ENCODE assay signal across 8 cellular contexts in the genomic region with DNA sequence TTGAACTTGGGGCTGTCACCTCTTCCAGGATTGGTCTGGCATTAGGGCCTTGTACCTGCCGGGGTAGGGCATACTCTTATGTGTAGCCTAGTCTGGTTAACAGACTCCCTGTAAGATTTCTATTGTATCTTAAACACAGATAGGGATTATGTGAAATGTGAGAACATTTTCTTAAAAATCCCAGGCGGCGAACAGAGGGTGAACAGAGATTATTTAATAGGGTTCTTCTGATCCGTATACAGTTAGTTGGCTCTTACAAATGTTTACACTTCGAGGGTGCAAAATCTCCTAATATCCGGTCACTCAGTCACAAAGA. TPM values are rescaled to one million over a fixed set of nuclear protein-coding genes. Genes with fewer than 3 reads are reported as not detected.
DNase-seq lines count a peak whose midpoint lies in the region; ATAC-seq and TF ChIP-seq lines count a peak whose summit lies in the region.

No MANE protein-coding gene starts in this region.

- H3K36me3 Mint-ChIP-seq in brain: no peaks in the 10 kb centered on the region

- CTCF ChIA-PET in A673 (lab: Charles Lee): interaction anchor here (0.6 kb wide), 1 partner anchor 619 kb away, joined by 3 read pairs; no protein-coding TSS in a partner anchor

- H3K27ac ChIP-seq in A673 (ENCODE audit: low read depth, low read length, poor library complexity, severe bottlenecking): no peak overlapping the region

- no TSS peak for BruUV-seq in A673 (replicated peaks; lab: Mats Ljungman, UMichigan)

- peak overlapping the region; percentile 53 for H3K4me3 ChIP-seq in A673 (ENCODE audit: low read depth, low read length, poor library complexity, severe bottlenecking)

- no peaks in the 10 kb centered on the region for H3K4me1 ChIP-seq in A673 (ENCODE audit: insufficient read depth, low read length, poor library complexity, severe bottlenecking)

- H3K27me3 Mint-ChIP-seq in brain: no peaks in the 10 kb centered on the region

- peak overlapping the region; percentile 94 to 98 (median 96) for H3K4me3 Mint-ChIP-seq in brain

- ATAC-seq in GM19372 (IDR thresholded peaks at IDR 0.05; ENCODE audit: low read depth, unreplicated experiment) (peak; percentile 32), HG03439 (IDR thresholded peaks at IDR 0.05; ENCODE audit: unreplicated experiment) (peak; percentile 37)

- H3K9me3 ChIP-seq in A673 (ENCODE audit: low read depth, low read length, poor library complexity, severe bottlenecking): no peaks in the 10 kb centered on the region

- intact Hi-C loops in A673 (cut with micrococcal nuclease; ENCODE audit: unreplicated experiment): loop anchor here (10.0 kb wide), 1 partner anchor 349 kb away; no protein-coding TSS in a partner anchor

- POLR2A ChIA-PET in A673 (lab: Charles Lee; ENCODE audit: low non-redundant PET): no interaction called here

- peaks cover 38% of the 10 kb centered on the region for H3K27me3 ChIP-seq in A673 (replicated peaks; ENCODE audit: insufficient read depth, low read depth, low read length, poor library complexity)

- H3K27ac Mint-ChIP-seq in brain: peak overlapping the region; percentile 94 to 99 (median 98)

- no peak for DNase-seq in A673 (ENCODE audit: low spot score)
- DNase-seq in midbrain (lab: John Stamatoyannopoulos, UW): peak; percentile 49
- DNase-seq in NCI-H1105 (lab: John Stamatoyannopoulos, UW): no peak
- DNase-seq in germinal center (ENCODE audit: low spot score): no peak
- no peak for DNase-seq in COR-L47 (lab: John Stamatoyannopoulos, UW)

- peaks cover 66% of the 10 kb centered on the region for H3K4me1 Mint-ChIP-seq in brain

- H3K9me3 Mint-ChIP-seq in brain: no peaks in the 10 kb centered on the region

- TF ChIP-seq CTCF in A673 (conservative IDR thresholded peaks at IDR 0.05; ENCODE audit: low read depth, low read length) (no peak), brain (conservative IDR thresholded peaks at IDR 0.05) (no peak)

- no peaks in the 10 kb centered on the region for H3K36me3 ChIP-seq in A673 (ENCODE audit: insufficient read depth, low read length, poor library complexity, severe bottlenecking)

RNA-seq across cellular contexts. Expression of a gene that starts 0.8 kb away (rescaled TPM):
- total RNA-seq in A673 (2021): 0.92 and 1.0 TPM in 2 replicates
- polyA plus RNA-seq in brain (ENCODE audit: insufficient read depth, low read depth, low replicate concordance): 6.3 TPM
